ENCODE assay signal across 21 cellular contexts in the genomic region with DNA sequence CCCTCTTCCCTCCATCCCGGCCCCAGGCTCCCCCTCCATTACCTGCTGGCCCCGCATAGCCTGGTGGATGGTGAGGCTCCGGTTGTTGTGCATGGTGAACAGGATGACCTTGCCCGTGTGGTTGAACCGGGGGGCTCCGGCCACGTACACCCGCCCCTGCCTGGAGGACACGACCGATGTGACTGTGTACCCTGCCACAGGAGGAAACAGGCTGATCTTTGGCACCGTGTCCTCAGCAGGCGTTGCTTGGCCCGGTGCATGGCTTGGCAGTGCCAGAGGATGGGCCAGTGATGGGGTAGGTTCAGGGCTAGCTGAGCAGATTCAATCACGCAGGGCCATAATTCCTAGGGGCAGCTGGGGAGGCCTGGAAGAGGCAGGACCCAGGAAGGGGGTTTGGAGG. TPM values are rescaled to one million over a fixed set of nuclear protein-coding genes. Genes with fewer than 3 reads are reported as not detected.
DNase-seq lines count a peak whose midpoint lies in the region; ATAC-seq, FAIRE-seq and TF ChIP-seq lines count a peak whose summit lies in the region.
"Had no signal": no experiment of that assay in that cellular context is flagged by ENCODE, and none has a peak within 500 bp of the region (broad histone marks: within the 10 kb centered on the region; RNA-seq: fewer than 3 reads in every experiment).

No MANE protein-coding gene starts in this region.

- ATAC-seq in right lobe of liver, result peak; percentile 49 to 82 (median 72)
- ATAC-seq in HepG2, result no peak
- ATAC-seq in gastroesophageal sphincter, result peak; percentile 20
- peak; percentile 37 for ATAC-seq in aorta (ENCODE audit: low FRiP score)
- ATAC-seq: activated T-helper 17 cell treated with anti-CD3 and anti-CD28 coated beads, Interleukin-2, amount 50 U/mL, for 72 hours had no signal

- no peak overlapping the region for H3K14ac ChIP-seq in neuronal stem cell (ENCODE audit: low read length)

- POLR2A ChIA-PET in HepG2 (lab: Yijun Ruan, JAX), result no interaction called here

- DNase-seq in right lobe of liver (peak; percentile 60 to 70 (median 68)), HepG2 (ENCODE audit: low spot score) (no peak), neuronal stem cell (ENCODE audit: low spot score) (no peak), aorta (peak; percentile 68 to 76), colonic mucosa (no peak), Ammon's horn (ENCODE audit: low spot score) (no peak)
- DNase-seq in activated T-cell treated with anti-CD3 and anti-CD28 coated beads, Interleukin-2, amount 50 U/mL, for 1 hour, result no peak
- DNase-seq: activated CD4-positive, alpha-beta T cell treated with anti-CD3 and anti-CD28 coated beads, Interleukin-2, amount 50 U/mL, for 48 hours; activated CD8-positive, alpha-beta memory T cell treated with anti-CD3 and anti-CD28 coated beads, Interleukin-2, amount 50 U/mL, for 4 hours; activated naive CD4-positive, alpha-beta T cell treated with anti-CD3 and anti-CD28 coated beads, Interleukin-2, amount 50 U/mL, for 16 hours; effector CD4-positive, alpha-beta T cell; kidney; NCI-H1930; Peyer's patch; stimulated activated CD4-positive, alpha-beta T cell treated with anti-CD3 and anti-CD28 coated beads, Interleukin-1b, Interleukin-23, amount 100 ng/mL, for 48 hours; T-helper 1 cell had no signal

- intact Hi-C loops in right lobe of liver (cut with DNase I), result no loop called here
- intact Hi-C loops in HepG2 (cut with micrococcal nuclease; ENCODE audit: unreplicated experiment), result no loop called here
- intact Hi-C loops in aorta (cut with DNase I), result loop anchor here (2.0 kb wide), 2 partner anchors 17 to 31 kb away; no protein-coding TSS in a partner anchor
- intact Hi-C loops in colonic mucosa (cut with DNase I), result no loop called here

- peak overlapping the region; percentile 82 for H3K18ac ChIP-seq in neuronal stem cell (ENCODE audit: low read length)

- peak overlapping the region; percentile 32 for H2BK15ac ChIP-seq in neuronal stem cell (ENCODE audit: low read length)

- no peak overlapping the region for H2BK5ac ChIP-seq in neuronal stem cell (ENCODE audit: low read length)

- no peaks in the 10 kb centered on the region for H3K36me3 ChIP-seq in right lobe of liver
- H3K36me3 ChIP-seq in HepG2 (replicated peaks in 1 of 2; ENCODE audit: control insufficient read depth in 1 of 2, insufficient read depth in 2 of 2, low read length in 2 of 2), result no peaks in the 10 kb centered on the region
- H3K36me3 ChIP-seq in gastroesophageal sphincter, result no peaks in the 10 kb centered on the region
- H3K36me3 ChIP-seq in neuronal stem cell (replicated peaks in 1 of 2; ENCODE audit: control insufficient read depth in 2 of 2, insufficient read depth in 2 of 2, low read length in 2 of 2), result no peaks in the 10 kb centered on the region
- H3K36me3 ChIP-seq in aorta (ENCODE audit: control insufficient read depth in 1 of 2, insufficient read depth in 2 of 2, low read length in 1 of 2), result peaks cover 0 to 9% of the 10 kb centered on the region in 2 donors
- H3K36me3 ChIP-seq in colonic mucosa, result no peaks in the 10 kb centered on the region
- H3K36me3 ChIP-seq: Peyer's patch, SJSA1 had no signal

- no peaks in the 10 kb centered on the region for H3K9me3 ChIP-seq in right lobe of liver
- H3K9me3 ChIP-seq in HepG2 (ENCODE audit: low read length), result no peaks in the 10 kb centered on the region
- H3K9me3 ChIP-seq in gastroesophageal sphincter, result no peaks in the 10 kb centered on the region
- H3K9me3 ChIP-seq in neuronal stem cell (replicated peaks in 1 of 2; ENCODE audit: control insufficient read depth in 2 of 2, insufficient read depth in 1 of 2, low read depth in 1 of 2, low read length in 2 of 2), result no peaks in the 10 kb centered on the region
- H3K9me3 ChIP-seq in aorta (ENCODE audit: control insufficient read depth, low read length), result no peaks in the 10 kb centered on the region
- no peaks in the 10 kb centered on the region for H3K9me3 ChIP-seq in colonic mucosa
- H3K9me3 ChIP-seq: Peyer's patch, SJSA1 had no signal

- no peaks in the 10 kb centered on the region for H3K79me1 ChIP-seq in neuronal stem cell (ENCODE audit: low read depth, low read length)

- no peaks in the 10 kb centered on the region for H3K79me2 ChIP-seq in HepG2 (ENCODE audit: insufficient read depth, low read length)

- in situ Hi-C loops in HepG2 (cut with HindIII; ENCODE audit: extremely low pct_ligation_motif_present, low pct_unique_long_range_greater_than_20kb), result no loop called here

- TF ChIP-seq EP300 in HepG2 (IDR thresholded peaks at IDR 0.05; ENCODE audit: low read depth in 2 of 2, low read length in 2 of 2) (no peak), HepG2 (CRISPR knock-in tag; IDR thresholded peaks at IDR 0.05; ENCODE audit: borderline replicate concordance) (no peak), gastroesophageal sphincter (IDR thresholded peaks at IDR 0.05) (no peak)

- H4K8ac ChIP-seq in neuronal stem cell (ENCODE audit: low read depth, low read length), result no peak overlapping the region

- H3K27me3 ChIP-seq in right lobe of liver, result no peaks in the 10 kb centered on the region
- H3K27me3 ChIP-seq in HepG2 (ENCODE audit: control insufficient read depth in 1 of 2, insufficient read depth in 2 of 2, low read length in 2 of 2), result peaks cover 2 to 69% of the 10 kb centered on the region in 2 experiments; a peak in 4 of 5 replicates
- H3K27me3 ChIP-seq in gastroesophageal sphincter, result no peaks in the 10 kb centered on the region
- H3K27me3 ChIP-seq in neuronal stem cell (ENCODE audit: control insufficient read depth in 3 of 3, insufficient read depth in 3 of 3, low read depth in 1 of 3, low read length in 3 of 3), result peaks cover 0 to 23% (median 0%) of the 10 kb centered on the region in 3 experiments
- no peaks in the 10 kb centered on the region for H3K27me3 ChIP-seq in aorta (ENCODE audit: control insufficient read depth in 1 of 2, insufficient read depth in 2 of 2, low read length in 1 of 2)
- H3K27me3 ChIP-seq in colonic mucosa, result no peaks in the 10 kb centered on the region
- H3K27me3 ChIP-seq: Peyer's patch, SJSA1 had no signal

- no peak for TF ChIP-seq RAD21 in HepG2 (CRISPR knock-in tag; IDR thresholded peaks at IDR 0.05)

- H3K4me3 ChIP-seq in right lobe of liver (no peak overlapping the region), HepG2 (replicated peaks in 1 of 3; ENCODE audit: insufficient read depth in 1 of 3, low read depth in 2 of 3, low read length in 3 of 3) (no peak overlapping the region), gastroesophageal sphincter (no peak overlapping the region), neuronal stem cell (ENCODE audit: low read length in 2 of 2) (no peak overlapping the region), aorta (ENCODE audit: low read length in 2 of 2) (no peak overlapping the region), colonic mucosa (no peak overlapping the region)
- H3K4me3 ChIP-seq: lung, Peyer's patch, SJSA1 had no signal

- no peak overlapping the region for H3K9ac ChIP-seq in HepG2 (ENCODE audit: insufficient read depth, low read depth, low read length)
- H3K9ac ChIP-seq in neuronal stem cell (ENCODE audit: low read depth, low read length, poor library complexity), result no peak overlapping the region
- H3K9ac ChIP-seq in colonic mucosa (ENCODE audit: low read depth in 2 of 2, low read length in 2 of 2), result no peak overlapping the region

- no peak for TF ChIP-seq POLR2A in right lobe of liver (IDR thresholded peaks at IDR 0.05)
- TF ChIP-seq POLR2A in HepG2 (IDR thresholded peaks at IDR 0.05; ENCODE audit: insufficient read depth in 1 of 2, low read depth in 2 of 2, low read length in 2 of 2), result no peak
- TF ChIP-seq POLR2A in gastroesophageal sphincter (IDR thresholded peaks at IDR 0.05), result no peak

- H2AK5ac ChIP-seq in neuronal stem cell (ENCODE audit: low read depth, low read length), result peak overlapping the region; percentile 97

- H4K91ac ChIP-seq in neuronal stem cell (ENCODE audit: low read depth, low read length, poor library complexity), result no peak overlapping the region

- BruUV-seq in HepG2 (replicated peaks; lab: Mats Ljungman, UMichigan), result no TSS peak

- no peak overlapping the region for H3K27ac ChIP-seq in right lobe of liver
- no peak overlapping the region for H3K27ac ChIP-seq in HepG2 (ENCODE audit: extremely low read length, insufficient read depth, low read length)
- H3K27ac ChIP-seq in gastroesophageal sphincter, result peak overlapping the region in 1 of 4 donors; percentile 54
- H3K27ac ChIP-seq in neuronal stem cell (replicated peaks; ENCODE audit: low read length), result no peak overlapping the region
- H3K27ac ChIP-seq in aorta (ENCODE audit: low read depth in 1 of 2, low read length in 2 of 2), result peak overlapping the region; percentile 8 to 93
- H3K27ac ChIP-seq in colonic mucosa, result no peak overlapping the region
- H3K27ac ChIP-seq: SJSA1 had no signal

- H2BK12ac ChIP-seq in neuronal stem cell (ENCODE audit: low read length), result peak overlapping the region; percentile 42

- H2AFZ ChIP-seq in HepG2 (ENCODE audit: low read length) (no peak overlapping the region), neuronal stem cell (ENCODE audit: low read length) (no peak overlapping the region)

- no peaks in the 10 kb centered on the region for H3K4me1 ChIP-seq in right lobe of liver
- no peaks in the 10 kb centered on the region for H3K4me1 ChIP-seq in HepG2 (ENCODE audit: insufficient read depth, low read length)
- peaks cover 0 to 39% (median 10%) of the 10 kb centered on the region in 3 donors for H3K4me1 ChIP-seq in gastroesophageal sphincter
- peaks cover 5 to 10% of the 10 kb centered on the region in 2 donors for H3K4me1 ChIP-seq in neuronal stem cell (ENCODE audit: control insufficient read depth in 2 of 2, insufficient read depth in 1 of 2, low read depth in 1 of 2, low read length in 2 of 2)
- peaks cover 2 to 5% of the 10 kb centered on the region in 2 donors for H3K4me1 ChIP-seq in aorta (ENCODE audit: control insufficient read depth in 1 of 2, insufficient read depth in 2 of 2, low read length in 2 of 2)
- H3K4me1 ChIP-seq in colonic mucosa, result no peaks in the 10 kb centered on the region
- H3K4me1 ChIP-seq: Peyer's patch had no signal

- H3K4ac ChIP-seq in neuronal stem cell (ENCODE audit: low read length), result no peak overlapping the region

- WGBS in right lobe of liver (ENCODE audit: insufficient coverage, low coverage, low lambda C conversion rate, missing lambda C conversion rate), result 35% methylated on average over 7 of the region's 14 CpGs
- 22% methylated on average over 3 of the region's 14 CpGs for WGBS in HepG2 (ENCODE audit: low lambda C conversion rate)
- 100% methylated on average over 1 of the region's 14 CpGs; no CpG with 5 or more reads in 1 of the 2 donors for WGBS in gastroesophageal sphincter (ENCODE audit: low coverage in 1 of 2), 2 donors
- no CpG with 5 or more reads among the region's 14 CpGs for WGBS in neuronal stem cell (ENCODE audit: extremely low coverage in 2 of 2, insufficient read length in 2 of 2, insufficient replicate concordance in 1 of 2), 2 donors
- 25 to 27% methylated on average over 14 of the region's 14 CpGs for WGBS in aorta, 2 donors

- CTCF ChIA-PET in HepG2 (lab: Yijun Ruan, JAX; ENCODE audit: low intra/inter-chr PET ratio, low total read pairs), result no interaction called here

- H3K4me2 ChIP-seq in HepG2 (ENCODE audit: low read depth, low read length), result no peak overlapping the region
- no peak overlapping the region for H3K4me2 ChIP-seq in neuronal stem cell (ENCODE audit: insufficient read depth, low read length, poor library complexity, severe bottlenecking)

- no peak for FAIRE-seq in HepG2 (lab: Jason Lieb, UNC)
- FAIRE-seq: H1, kidney had no signal

- no peak overlapping the region for H2BK120ac ChIP-seq in neuronal stem cell (ENCODE audit: low read depth, low read length)

- TF ChIP-seq CTCF in right lobe of liver (IDR thresholded peaks at IDR 0.05) (no peak), HepG2 (CRISPR knock-in tag; IDR thresholded peaks at IDR 0.05) (no peak), gastroesophageal sphincter (IDR thresholded peaks at IDR 0.05) (no peak), colonic mucosa (IDR thresholded peaks at IDR 0.05) (no peak)

- peak overlapping the region; percentile 85 for H3K23ac ChIP-seq in neuronal stem cell (ENCODE audit: low read depth, low read length, poor library complexity)

- no peaks in the 10 kb centered on the region for H4K20me1 ChIP-seq in HepG2 (ENCODE audit: insufficient read depth, low read length)

RNA-seq across cellular contexts. Expression of a gene that starts 58.1 kb away (rescaled TPM):
- total RNA-seq in right lobe of liver, result 10 to 100 TPM; 17.7 to 28.3 (median 23.1) TPM
- 38.1 and 41.2 TPM in 2 replicates for total RNA-seq in HepG2 (2016; rRNA removed; fragmentation: Illumina TruSeq; extraction: Trizol)
- 1.8 and 3.1 TPM in 2 replicates for total RNA-seq in HepG2 (2016; cell fraction: cytosol; rRNA removed; fragmentation: Illumina TruSeq; extraction: Trizol; ENCODE audit: low read depth)
- 30.7 and 45.0 TPM in 2 replicates for total RNA-seq in HepG2 (2016; cell fraction: insoluble cytoplasmic fraction; rRNA removed; fragmentation: Illumina TruSeq; extraction: Trizol)
- total RNA-seq in HepG2 (2016; cell fraction: membrane; rRNA removed; fragmentation: Illumina TruSeq; extraction: Trizol), result 14.6 and 17.1 TPM in 2 replicates
- total RNA-seq in HepG2 (2016; cell fraction: nucleus; rRNA removed; fragmentation: Illumina TruSeq; extraction: Trizol), result 28.2 and 28.4 TPM in 2 replicates
- polyA plus RNA-seq in HepG2 (2011; rRNA removed), result 40.0 and 40.3 TPM in 2 replicates
- polyA plus RNA-seq in HepG2 (2011; cell fraction: cytosol; rRNA removed), result 19.1 and 23.6 TPM in 2 replicates
- polyA plus RNA-seq in HepG2 (2011; cell fraction: nucleus; rRNA removed), result 21.4 and 22.7 TPM in 2 replicates
- polyA plus RNA-seq in HepG2 (2012), result 16.6 and 17.3 TPM in 2 replicates
- 0.72 and 0.80 TPM in 2 replicates for polyA plus RNA-seq in HepG2 (2016; cell fraction: cytosol; fragmentation: Illumina TruSeq; extraction: Trizol; ENCODE audit: low read depth)
- polyA plus RNA-seq in HepG2 (2016; cell fraction: insoluble cytoplasmic fraction; fragmentation: Illumina TruSeq; extraction: Trizol; ENCODE audit: low read depth), result 19.0 and 20.2 TPM in 2 replicates
- polyA plus RNA-seq in HepG2 (2016; cell fraction: membrane; fragmentation: Illumina TruSeq; extraction: Trizol; ENCODE audit: low read depth), result 4.2 and 4.6 TPM in 2 replicates
- polyA plus RNA-seq in HepG2 (2016; cell fraction: nucleus; fragmentation: Illumina TruSeq; extraction: Trizol; ENCODE audit: insufficient read depth, low read depth), result 19.1 and 25.5 TPM in 2 replicates
- polyA minus RNA-seq in HepG2 (2011; rRNA and poly(A)+ RNA removed; ENCODE audit: low replicate concordance), result 110 and 233 TPM in 2 replicates
- polyA minus RNA-seq in HepG2 (2011; cell fraction: cytosol; rRNA and poly(A)+ RNA removed), result 70.9 and 90.9 TPM in 2 replicates
- 58.1 and 77.1 TPM in 2 replicates for polyA minus RNA-seq in HepG2 (2011; cell fraction: nucleus; rRNA and poly(A)+ RNA removed)
- total RNA-seq in gastroesophageal sphincter, result 10 to 100 TPM; 64.8 to 71.7 (median 67.5) TPM
- polyA plus RNA-seq in neuronal stem cell (2013, experiment 1 of 2), result 27.6 TPM
- 28.3 TPM for polyA plus RNA-seq in neuronal stem cell (2013, experiment 2 of 2)
- 10 to 100 TPM; 76.0 to 96.3 TPM for total RNA-seq in aorta
- 10 to 100 TPM; 11.3 to 14.2 TPM for polyA plus RNA-seq in aorta
- 10 to 100 TPM; 34.4 to 52.4 TPM for total RNA-seq in colonic mucosa

Comparison
In these comparisons a context has a peak if more than half of its experiments do, and no peak if none do; other contexts are left out.
1. DNase-seq: peak in right lobe of liver (3 of 3) and aorta (2 of 2); none in HepG2 (single experiment), neuronal stem cell (single experiment), colonic mucosa (single experiment), Ammon's horn (single experiment) and activated T-cell treated with anti-CD3 and anti-CD28 coated beads, Interleukin-2, amount 50 U/mL, for 1 hour (single experiment).
2. H3K27ac ChIP-seq: peak in aorta (2 of 2); none in right lobe of liver (0 of 3), HepG2 (single experiment), neuronal stem cell (single experiment) and colonic mucosa (single experiment).
3. intact Hi-C loops: an anchor here in aorta (2.0 kb wide); none called in right lobe of liver, HepG2 and colonic mucosa.